ENCODE assay signal across 10 cellular contexts in the genomic region with DNA sequence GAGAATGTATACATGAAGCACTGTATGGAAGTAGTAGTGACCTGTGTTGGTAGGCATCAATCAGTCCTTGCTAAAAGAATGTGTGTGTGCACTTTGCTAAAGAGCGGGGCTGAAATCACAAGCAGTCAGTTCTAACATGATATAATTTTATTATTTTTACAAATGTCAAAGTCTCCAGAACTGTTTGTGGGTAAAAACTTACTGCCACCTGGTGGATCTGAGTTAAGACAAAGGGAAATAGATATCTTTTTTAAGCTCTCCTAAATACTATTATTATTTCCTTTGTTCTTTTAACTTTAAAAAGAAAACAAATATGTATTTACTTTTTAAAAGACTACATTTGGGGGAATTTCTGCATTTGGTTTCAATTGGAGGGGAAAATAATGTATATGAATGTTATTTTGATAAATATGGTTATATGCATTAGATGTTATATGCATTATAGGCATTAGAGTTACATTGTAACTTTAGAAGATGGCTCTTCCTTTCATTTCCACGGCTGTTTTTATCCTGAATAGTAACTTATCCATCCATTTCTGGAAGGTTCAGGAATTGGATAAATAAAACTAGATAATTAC. TPM values are rescaled to one million over a fixed set of nuclear protein-coding genes. Genes with fewer than 3 reads are reported as not detected.
DNase-seq lines count a peak whose midpoint lies in the region; ATAC-seq, FAIRE-seq and TF ChIP-seq lines count a peak whose summit lies in the region.
"Had no signal": no experiment of that assay in that cellular context is flagged by ENCODE, and none has a peak within 500 bp of the region (broad histone marks: within the 10 kb centered on the region; RNA-seq: fewer than 3 reads in every experiment).

No MANE protein-coding gene starts in this region.

- H3K4me3 Mint-ChIP-seq in natural killer cell, result no peak overlapping the region
- H3K4me3 Mint-ChIP-seq in natural killer cell treated with Interleukin-12 subunit alpha and Interleukin-12 subunit beta and Interleukin-15 and Interleukin-18, amount 100 ng/mL, for 72 hours, result no peak overlapping the region

- no peaks in the 10 kb centered on the region for H3K9me3 Mint-ChIP-seq in natural killer cell
- H3K9me3 Mint-ChIP-seq in natural killer cell treated with Interleukin-12 subunit alpha and Interleukin-12 subunit beta and Interleukin-15 and Interleukin-18, amount 100 ng/mL, for 72 hours, result no peaks in the 10 kb centered on the region

- no peak for FAIRE-seq in GM12891 (lab: Jason Lieb, UNC)

- H3K36me3 ChIP-seq in vagina, result no peaks in the 10 kb centered on the region
- H3K36me3 ChIP-seq: SJSA1 had no signal

- no peak overlapping the region for H3K4me3 ChIP-seq in vagina

- no peaks in the 10 kb centered on the region for H3K9me3 ChIP-seq in vagina
- H3K9me3 ChIP-seq: SJSA1 had no signal

- TF ChIP-seq POLR2A in vagina (IDR thresholded peaks at IDR 0.05), result no peak
- TF ChIP-seq POLR2A in GM12891 (IDR thresholded peaks at IDR 0.05; ENCODE audit: low read depth, low read length), result no peak

- no peaks in the 10 kb centered on the region for H3K4me1 Mint-ChIP-seq in natural killer cell
- no peaks in the 10 kb centered on the region for H3K4me1 Mint-ChIP-seq in natural killer cell treated with Interleukin-12 subunit alpha and Interleukin-12 subunit beta and Interleukin-15 and Interleukin-18, amount 100 ng/mL, for 72 hours (ENCODE audit: low read depth in 2 of 2)

- no peaks in the 10 kb centered on the region for H3K36me3 Mint-ChIP-seq in natural killer cell
- H3K36me3 Mint-ChIP-seq in natural killer cell treated with Interleukin-12 subunit alpha and Interleukin-12 subunit beta and Interleukin-15 and Interleukin-18, amount 100 ng/mL, for 72 hours, result no peaks in the 10 kb centered on the region

- H3K27me3 Mint-ChIP-seq in natural killer cell (ENCODE audit: low read depth in 2 of 2), result peaks cover 23 to 35% of the 10 kb centered on the region in 2 donors
- H3K27me3 Mint-ChIP-seq in natural killer cell treated with Interleukin-12 subunit alpha and Interleukin-12 subunit beta and Interleukin-15 and Interleukin-18, amount 100 ng/mL, for 72 hours, result peaks cover 25 to 30% of the 10 kb centered on the region in 2 donors

- ATAC-seq in natural killer cell (peak in 2 of 3 donors; percentile 35 to 39), HG02884 (IDR thresholded peaks at IDR 0.05; ENCODE audit: unreplicated experiment) (no peak)
- no peak for ATAC-seq in natural killer cell treated with Interleukin-12 subunit alpha and Interleukin-12 subunit beta and Interleukin-15 and Interleukin-18, amount 100 ng/mL, for 72 hours

- peaks cover 6% of the 10 kb centered on the region for H3K4me1 ChIP-seq in vagina

- H3K27ac ChIP-seq in vagina, result peak overlapping the region; percentile 49

- intact Hi-C loops in natural killer cell (cut with micrococcal nuclease) (loop anchor here (1.0 to 10.0 kb wide), 2 partner anchors 242 to 580 kb away; no protein-coding TSS in a partner anchor), vagina (cut with DNase I) (no loop called here)

- no peak for DNase-seq in natural killer cell
- DNase-seq in natural killer cell treated with Interleukin-12 subunit alpha and Interleukin-12 subunit beta and Interleukin-15 and Interleukin-18, amount 100 ng/mL, for 72 hours (ENCODE audit: low spot score), result no peak
- peak; percentile 22 for DNase-seq in SW480 (ENCODE audit: low spot score)
- peak; percentile 20 for DNase-seq in globus pallidus (ENCODE audit: low spot score)
- no peak for DNase-seq in vagina (ENCODE audit: extremely low spot score in 2 of 2)
- no peak for DNase-seq in GF-D8 (lab: John Stamatoyannopoulos, UW)
- no peak for DNase-seq in GM12891 (ENCODE audit: insufficient read length, low spot score)

- H3K27me3 ChIP-seq in vagina, result no peaks in the 10 kb centered on the region
- H3K27me3 ChIP-seq: SJSA1 had no signal

- TF ChIP-seq CTCF in natural killer cell (IDR thresholded peaks at IDR 0.05) (peak; percentile 30), vagina (IDR thresholded peaks at IDR 0.05) (peak; percentile 21 to 48 (median 37))

- no peak overlapping the region for H3K27ac Mint-ChIP-seq in natural killer cell
- no peak overlapping the region for H3K27ac Mint-ChIP-seq in natural killer cell treated with Interleukin-12 subunit alpha and Interleukin-12 subunit beta and Interleukin-15 and Interleukin-18, amount 100 ng/mL, for 72 hours

TF ChIP-seq in GM12891, 5 proteins besides CTCF, POLR2A, EP300 and RAD21:
- TF ChIP-seq POLR2AphosphoS5 (IDR thresholded peaks at IDR 0.05; ENCODE audit: low read depth, low read length) (no peak), SPI1 (IDR thresholded peaks at IDR 0.05; ENCODE audit: low read depth, low read length) (no peak), PAX5 (IDR thresholded peaks at IDR 0.05; ENCODE audit: insufficient read depth, low read length, severe bottlenecking) (no peak), TAF1 (IDR thresholded peaks at IDR 0.05; ENCODE audit: low read depth, low read length) (no peak), POU2F2 (IDR thresholded peaks at IDR 0.05; ENCODE audit: low read depth, low read length) (no peak)

RNA-seq across cellular contexts. Expression of a gene that starts 7.8 kb away (rescaled TPM):
- 10 to 100 TPM; 11.4 to 15.8 (median 13.4) TPM for total RNA-seq in natural killer cell
- total RNA-seq in natural killer cell treated with Interleukin-12 subunit alpha and Interleukin-12 subunit beta and Interleukin-15 and Interleukin-18, amount 100 ng/mL, for 72 hours, result 10 to 100 TPM; 11.8 to 14.5 TPM
- 34.4 TPM for total RNA-seq in vagina
- 3.3 TPM for polyA plus RNA-seq in GM12891 (2012; ENCODE audit: low read depth, missing spikeins)

RNA-seq across cellular contexts. Expression of a gene that starts 37.5 kb away (rescaled TPM):
- total RNA-seq in natural killer cell (not detected), vagina (not detected)
- total RNA-seq in natural killer cell treated with Interleukin-12 subunit alpha and Interleukin-12 subunit beta and Interleukin-15 and Interleukin-18, amount 100 ng/mL, for 72 hours, result not detected
- polyA plus RNA-seq in GM12891 (2012; ENCODE audit: low read depth, missing spikeins), result not detected
- total RNA-seq: SJSA1, temporal lobe had no signal

Comparison
In these comparisons a context has a peak if more than half of its experiments do, and no peak if none do; other contexts are left out.
1. ATAC-seq: peak in natural killer cell (2 of 3); none in natural killer cell treated with Interleukin-12 subunit alpha and Interleukin-12 subunit beta and Interleukin-15 and Interleukin-18, amount 100 ng/mL, for 72 hours (0 of 2) and HG02884 (single experiment).
2. DNase-seq: peak in SW480 (single experiment) and globus pallidus (single experiment); none in natural killer cell (single experiment), natural killer cell treated with Interleukin-12 subunit alpha and Interleukin-12 subunit beta and Interleukin-15 and Interleukin-18, amount 100 ng/mL, for 72 hours (single experiment), vagina (0 of 2), GF-D8 (single experiment) and GM12891 (single experiment).